In genomic region chr2:178946494-178946893, GRCh38 we compare ENCODE assay signal across 25 cellular contexts.
"Had no signal": no experiment of that assay in that cellular context is flagged by ENCODE, and none has a peak within 500 bp of the region (broad histone marks: within the 10 kb centered on the region; RNA-seq: fewer than 3 reads in every experiment).

No MANE protein-coding gene starts in this region.

- H3K4me3 ChIP-seq: dorsolateral prefrontal cortex, gastroesophageal sphincter, heart left ventricle, hepatocyte, left lung, mucosa of descending colon, ovary, skin epidermis, spleen, testis, tibial artery had no signal

- DNase-seq: dorsolateral prefrontal cortex; effector CD4-positive, alpha-beta T cell; heart left ventricle; kidney; left lung; mesenchymal stem cell; mucosa of descending colon; naive thymus-derived CD8-positive, alpha-beta T cell; occipital lobe; ovary; posterior cingulate gyrus; spleen; stimulated activated CD4-positive, alpha-beta T cell treated with anti-CD3 and anti-CD28 coated beads, Interleukin-4, amount 100 ng/mL, for 4 hours; stimulated activated naive CD8-positive, alpha-beta T cell treated with anti-CD3 and anti-CD28 coated beads, Interleukin-15, Interleukin-2, amounts not matched to agents 100 U/mL and 50 U/mL, for 24 hours; substantia nigra; testis; tibial artery had no signal

- H3K9me3 ChIP-seq: gastroesophageal sphincter, heart left ventricle, left lung, mucosa of descending colon, ovary, testis, tibial artery had no signal

- H3K9me3 Mint-ChIP-seq: type B pancreatic cell had no signal

- H2AFZ ChIP-seq: hepatocyte had no signal

- H3K4me3 Mint-ChIP-seq: mesothelial cell of epicardium; naive thymus-derived CD8-positive, alpha-beta T cell; stimulated activated memory B cell treated with anti-CD40 and anti-IgM and Interleukin-4, amounts not matched to agents 10 μg/mL and 1 μg/mL and 100 μg/mL, for 72 hours; type B pancreatic cell had no signal

- H3K4me2 ChIP-seq: hepatocyte had no signal

- H3K27me3 ChIP-seq: dorsolateral prefrontal cortex, foreskin keratinocyte, gastroesophageal sphincter, heart left ventricle, hepatocyte, left lung, ovary, spleen, testis, tibial artery had no signal

- H3K27ac Mint-ChIP-seq: mesothelial cell of epicardium; naive thymus-derived CD8-positive, alpha-beta T cell; stimulated activated memory B cell treated with anti-CD40 and anti-IgM and Interleukin-4, amounts not matched to agents 10 μg/mL and 1 μg/mL and 100 μg/mL, for 72 hours; type B pancreatic cell had no signal

- ATAC-seq: foreskin keratinocyte; gastroesophageal sphincter; left lung; mucosa of descending colon; naive thymus-derived CD8-positive, alpha-beta T cell; sciatic nerve; stimulated activated memory B cell treated with anti-CD40 and anti-IgM and Interleukin-4, amounts not matched to agents 10 μg/mL and 1 μg/mL and 100 μg/mL, for 72 hours; stimulated activated naive CD8-positive, alpha-beta T cell treated with anti-CD3 and anti-CD28 coated beads, Interleukin-15, Interleukin-2, amounts not matched to agents 100 U/mL and 50 U/mL, for 24 hours had no signal

- H3K4me1 Mint-ChIP-seq: mesothelial cell of epicardium; stimulated activated memory B cell treated with anti-CD40 and anti-IgM and Interleukin-4, amounts not matched to agents 10 μg/mL and 1 μg/mL and 100 μg/mL, for 72 hours had no signal

- H3K36me3 ChIP-seq: gastroesophageal sphincter, left lung, ovary, spleen, tibial artery had no signal

- H3K36me3 Mint-ChIP-seq: mesothelial cell of epicardium, type B pancreatic cell had no signal

- H3K27ac ChIP-seq: dorsolateral prefrontal cortex, foreskin keratinocyte, gastroesophageal sphincter, heart left ventricle, hepatocyte, left lung, ovary, skin epidermis, spleen, testis, tibial artery had no signal

- H3K4me1 ChIP-seq: foreskin keratinocyte, gastroesophageal sphincter, left lung, spleen, testis, tibial artery had no signal

- H3K27me3 Mint-ChIP-seq: naive thymus-derived CD8-positive, alpha-beta T cell; stimulated activated memory B cell treated with anti-CD40 and anti-IgM and Interleukin-4, amounts not matched to agents 10 μg/mL and 1 μg/mL and 100 μg/mL, for 72 hours; type B pancreatic cell had no signal

- H3K79me2 ChIP-seq: hepatocyte had no signal
